Comparison of ENCODE assay signal across 8 cellular contexts in the genomic region with DNA sequence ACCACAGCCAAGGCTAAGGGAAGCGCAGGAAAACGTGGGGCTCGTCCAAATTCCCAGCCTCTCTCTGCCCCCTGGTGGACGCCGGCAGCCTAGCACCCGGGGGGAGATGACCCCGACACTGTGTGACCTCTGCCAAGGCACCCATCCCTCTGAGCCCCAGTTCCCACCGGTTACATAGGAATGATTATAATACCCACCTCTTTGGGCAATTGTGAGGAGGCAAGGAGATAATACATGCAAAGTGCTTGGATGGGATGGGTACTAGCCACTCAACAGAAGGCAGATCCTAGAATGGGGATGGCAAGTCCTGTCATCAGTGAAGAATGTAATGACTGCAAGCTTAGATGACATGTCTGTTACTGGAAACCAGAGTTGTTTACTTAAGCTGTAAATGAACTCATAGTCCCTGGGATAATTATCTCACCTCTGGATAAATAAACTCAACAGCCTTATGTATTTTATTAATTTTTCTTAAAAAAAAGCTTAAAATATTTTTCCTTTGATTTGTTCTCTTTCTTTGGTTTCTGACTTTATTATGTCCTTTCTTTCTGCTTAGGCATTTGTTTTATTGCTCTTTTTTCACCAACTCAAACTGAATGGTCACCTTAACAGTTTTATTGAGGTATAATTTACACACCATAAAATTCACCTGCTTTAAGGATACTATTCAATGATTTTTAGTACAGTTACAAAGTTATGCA. TPM values are rescaled to one million over a fixed set of nuclear protein-coding genes. Genes with fewer than 3 reads are reported as not detected.
DNase-seq lines count a peak whose midpoint lies in the region; ATAC-seq lines count a peak whose summit lies in the region.

No MANE protein-coding gene starts in this region.

- no peaks in the 10 kb centered on the region for H3K79me2 ChIP-seq in mesendoderm (ENCODE audit: control insufficient read depth, insufficient read depth, low read length)

- no peaks in the 10 kb centered on the region for H3K36me3 ChIP-seq in mesendoderm (ENCODE audit: control insufficient read depth, insufficient read depth, low read length)

- H3K79me1 ChIP-seq in mesendoderm (ENCODE audit: low read length): no peaks in the 10 kb centered on the region

- H2AK5ac ChIP-seq in mesendoderm (ENCODE audit: low read length): no peak overlapping the region

- no peak overlapping the region for H3K56ac ChIP-seq in mesendoderm (ENCODE audit: low read length)

- no peak overlapping the region for H3K18ac ChIP-seq in mesendoderm (ENCODE audit: low read length)

- H2BK15ac ChIP-seq in mesendoderm (replicated peaks; ENCODE audit: low read depth): no peak overlapping the region

- H3K4me1 ChIP-seq in mesendoderm (ENCODE audit: control insufficient read depth, low read depth, low read length): no peaks in the 10 kb centered on the region

- H3K23ac ChIP-seq in mesendoderm (ENCODE audit: low read length): no peak overlapping the region

- no peak overlapping the region for H3K4ac ChIP-seq in mesendoderm (ENCODE audit: low read depth, low read length)

- H3K4me2 ChIP-seq in mesendoderm (ENCODE audit: low read length): no peak overlapping the region

- H2BK120ac ChIP-seq in mesendoderm (ENCODE audit: low read depth, low read length): no peak overlapping the region

- no peak overlapping the region for H3K9ac ChIP-seq in mesendoderm (ENCODE audit: low read length)

- H3K27me3 ChIP-seq in mesendoderm (ENCODE audit: insufficient read depth, low read length, poor library complexity): no peaks in the 10 kb centered on the region

- ATAC-seq in GM18870 (IDR thresholded peaks at IDR 0.05; ENCODE audit: unreplicated experiment): peak; percentile 41
- ATAC-seq in HG03097 (IDR thresholded peaks at IDR 0.05; ENCODE audit: low FRiP score, unreplicated experiment): peak; percentile 53

- WGBS in mesendoderm (ENCODE audit: extremely low coverage, insufficient coverage, low lambda C conversion rate): no CpG with 5 or more reads among the region's 8 CpGs

- H3K27ac ChIP-seq in mesendoderm (ENCODE audit: low read depth, low read length): no peak overlapping the region

- DNase-seq in AG20443 (ENCODE audit: low spot score) (peak; percentile 86), NCI-H526 treated with DMSO at 0.1 percent for 48 hours (lab: John Stamatoyannopoulos, UW) (peak; percentile 59), mesendoderm (peak; percentile 88)
- DNase-seq in activated CD4-positive, alpha-beta T cell treated with anti-CD3 and anti-CD28 coated beads, Interleukin-2, amount 50 U/mL, for 48 hours: peak; percentile 82 to 86
- peak; percentile 56 for DNase-seq in effector CD4-positive, alpha-beta T cell
- peak; percentile 34 to 46 for DNase-seq in stimulated activated CD8-positive, alpha-beta memory T cell treated with anti-CD3 and anti-CD28 coated beads, Interleukin-2, amount 100 ng/mL, for 1 hour (ENCODE audit: low read depth in 2 of 2)

- H2BK5ac ChIP-seq in mesendoderm (ENCODE audit: low read length): no peak overlapping the region

- no peak overlapping the region for H4K5ac ChIP-seq in mesendoderm (ENCODE audit: low read length)

- H4K8ac ChIP-seq in mesendoderm (ENCODE audit: low read depth, low read length): no peak overlapping the region

- H3K4me3 ChIP-seq in mesendoderm (ENCODE audit: low read length): no peak overlapping the region

RNA-seq across cellular contexts. Expression of a gene that starts 11.3 kb away (rescaled TPM):
- polyA plus RNA-seq in mesendoderm (2013, experiment 1 of 2): 0.06 TPM
- polyA plus RNA-seq in mesendoderm (2013, experiment 2 of 2): 0.07 TPM

RNA-seq across cellular contexts. Expression of a gene that starts 28.8 kb away (rescaled TPM):
- polyA plus RNA-seq in mesendoderm (2013, experiment 1 of 2): 0.42 TPM
- 0.50 TPM for polyA plus RNA-seq in mesendoderm (2013, experiment 2 of 2)
